Comparison of ENCODE assay signal across 27 cellular contexts in the genomic region with DNA sequence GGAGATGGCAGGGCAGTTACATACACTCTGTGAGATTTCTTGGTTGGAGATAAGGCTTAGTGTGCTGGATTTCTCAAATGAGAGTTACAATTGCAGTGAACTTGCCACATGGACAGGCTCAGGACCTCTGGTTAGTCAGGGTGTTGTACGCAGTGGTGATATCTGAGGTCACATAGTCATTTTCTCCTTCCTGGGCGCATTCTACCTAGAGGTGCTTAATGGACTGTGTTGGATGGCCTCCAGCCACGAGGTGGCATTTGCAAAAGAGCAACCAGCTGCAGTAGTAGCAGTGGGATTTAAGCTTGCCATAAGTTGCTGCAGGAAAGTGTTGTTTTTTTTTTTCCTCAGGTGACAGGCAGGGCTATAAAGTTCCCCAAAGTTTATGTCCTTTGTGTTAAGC.
DNase-seq lines count a peak whose midpoint lies in the region; ATAC-seq lines count a peak whose summit lies in the region.
"Had no signal": no experiment of that assay in that cellular context is flagged by ENCODE, and none has a peak within 500 bp of the region (broad histone marks: within the 10 kb centered on the region; RNA-seq: fewer than 3 reads in every experiment).

No MANE protein-coding gene starts in this region.

- ATAC-seq in GM18873 (IDR thresholded peaks at IDR 0.05; ENCODE audit: low FRiP score, unreplicated experiment) (peak; percentile 89), HG02763 (IDR thresholded peaks at IDR 0.05; ENCODE audit: unreplicated experiment) (peak; percentile 45), HG03045 (IDR thresholded peaks at IDR 0.05; ENCODE audit: unreplicated experiment) (no peak)
- ATAC-seq: activated CD4-positive, CD25-positive, alpha-beta regulatory T cell treated with anti-CD3 and anti-CD28 coated beads, Interleukin-2, amount 50 U/mL, for 24 hours; body of pancreas; esophagus mucosa; stimulated activated effector memory CD8-positive, alpha-beta T cell treated with anti-CD3 and anti-CD28 coated beads, Interleukin-12 subunit alpha, Interleukin-12 subunit beta, amount 100 ng/mL, for 72 hours had no signal

- in situ Hi-C loops in Caki2 (cut with HindIII; ENCODE audit: low pct_unique_long_range_greater_than_20kb, low sequenced_read_pairs) = no loop called here

- peak; percentile 58 for DNase-seq in Caki2 (ENCODE audit: low read depth)
- peak; percentile 11 for DNase-seq in M059J (ENCODE audit: low read depth)
- DNase-seq in activated CD4-positive, alpha-beta T cell treated with anti-CD3 and anti-CD28 coated beads for 1 hour = no peak
- no peak for DNase-seq in NCI-H1092 (lab: John Stamatoyannopoulos, UW)
- no peak for DNase-seq in NOMO-1 (lab: John Stamatoyannopoulos, UW; ENCODE audit: unreplicated experiment in 2 of 2)
- DNase-seq: 8988T; activated CD4-positive, alpha-beta T cell treated with anti-CD3 and anti-CD28 coated beads, Interleukin-2, amount 50 U/mL, for 48 hours; activated naive CD4-positive, alpha-beta T cell treated with Interleukin-2 at 50 U/mL for 16 hours; body of pancreas; Calu3; DND-41; GF-D8; head of caudate nucleus; islet precursor cell; left ventricle myocardium inferior; mesendoderm; NCI-H1436 treated with DMSO at 0.1 percent for 48 hours; NCI-H226; ovary; SHP77 treated with DMSO at 0.1 percent for 48 hours; trophoblast cell had no signal

Comparison
In these comparisons a context has a peak if more than half of its experiments do, and no peak if none do; other contexts are left out.
1. DNase-seq: peak in Caki2 (single experiment) and M059J (single experiment); none in activated CD4-positive, alpha-beta T cell treated with anti-CD3 and anti-CD28 coated beads for 1 hour (single experiment), NCI-H1092 (single experiment) and NOMO-1 (0 of 2).